ENCODE assay signal across 20 cellular contexts in genomic region chr1:208149213-208149612, GRCh38.
"Had no signal": no experiment of that assay in that cellular context is flagged by ENCODE, and none has a peak within 500 bp of the region (broad histone marks: within the 10 kb centered on the region; RNA-seq: fewer than 3 reads in every experiment).

No MANE protein-coding gene starts in this region.

- H3K27ac ChIP-seq: suprapubic skin, tibial nerve had no signal

- H3K4me3 ChIP-seq: sigmoid colon, smooth muscle cell, stomach, suprapubic skin, tibial nerve had no signal

- H3K36me3 ChIP-seq: sigmoid colon, stomach, suprapubic skin, tibial nerve had no signal

- H3K9me3 ChIP-seq: sigmoid colon, stomach, suprapubic skin, tibial nerve had no signal

- DNase-seq: activated CD8-positive, alpha-beta memory T cell treated with anti-CD3 and anti-CD28 coated beads, Interleukin-2, amount 50 U/mL, for 48 hours; activated naive CD4-positive, alpha-beta T cell treated with anti-CD3 and anti-CD28 coated beads for 36 hours; activated naive CD8-positive, alpha-beta T cell treated with anti-CD3 and anti-CD28 coated beads, Interleukin-2, amount 10 ng/mL, durations not matched to agents 7 days and 5 days; activated T-cell treated with anti-CD3 and anti-CD28 coated beads, Interleukin-2, amount 50 U/mL, for 4 hours; amniotic stem cell; cerebellar nuclear complex; cortex of kidney; foreskin fibroblast; immature natural killer cell; mammary epithelial cell; midbrain; stimulated activated CD4-positive, alpha-beta T cell treated with anti-CD3 and anti-CD28 coated beads, Interleukin-15, amount 100 ng/mL, for 24 hours; T-helper 1 cell; T-helper 9 cell had no signal

- H3K27me3 ChIP-seq: sigmoid colon, stomach, suprapubic skin, tibial nerve had no signal

- ATAC-seq: activated T-cell treated with anti-CD3 and anti-CD28 coated beads, Interleukin-2, amount 50 U/mL, for 4 hours; stimulated activated memory B cell treated with anti-CD40 and anti-IgM and Interleukin-4, amounts not matched to agents 10 μg/mL and 1 μg/mL and 100 μg/mL, for 72 hours had no signal

- H3K4me2 ChIP-seq: smooth muscle cell had no signal
